In the genomic region with DNA sequence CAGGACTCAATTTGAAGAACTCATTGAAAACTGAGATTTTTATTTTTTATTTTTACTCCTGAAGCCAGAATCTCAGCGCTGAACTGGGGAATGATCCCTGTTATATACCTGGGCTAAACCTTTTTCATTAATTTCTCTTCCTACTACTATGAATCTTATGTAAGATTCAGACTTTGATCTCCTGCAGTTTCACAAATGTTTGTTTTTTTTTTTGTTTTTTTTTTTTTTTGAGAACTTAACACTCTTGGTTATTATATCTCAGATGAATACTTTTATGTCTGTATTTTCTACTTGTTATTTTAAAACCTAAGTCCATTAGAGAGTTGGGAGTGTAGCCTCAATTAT, we compare ENCODE assay signal across 13 cellular contexts.
"Had no signal": no experiment of that assay in that cellular context is flagged by ENCODE, and none has a peak within 500 bp of the region (broad histone marks: within the 10 kb centered on the region; RNA-seq: fewer than 3 reads in every experiment).

No MANE protein-coding gene starts in this region.

- H2AFZ ChIP-seq: parathyroid adenoma had no signal

- DNase-seq: activated CD4-positive, alpha-beta T cell treated with anti-CD3 and anti-CD28 coated beads, Interleukin-2, amount 50 U/mL, for 48 hours; colonic mucosa; effector CD4-positive, alpha-beta T cell; left ventricle myocardium superior; SK-N-SH; stimulated activated CD4-positive, alpha-beta T cell treated with anti-CD3 and anti-CD28 coated beads, Interleukin-15, amount 100 ng/mL, for 24 hours; stimulated activated CD4-positive, alpha-beta T cell treated with anti-CD3 and anti-CD28 coated beads, Interleukin-4, amount 100 ng/mL, for 24 hours; upper lobe of right lung had no signal

- H3K27ac Mint-ChIP-seq: stimulated activated naive CD8-positive, alpha-beta T cell treated with anti-CD3 and anti-CD28 coated beads, Interleukin-15, Interleukin-2, amounts not matched to agents 100 ng/mL and 50 ng/mL, for 24 hours had no signal

- H3K4me1 ChIP-seq: colonic mucosa, gastroesophageal sphincter, parathyroid adenoma, upper lobe of right lung had no signal

- H3K4me3 Mint-ChIP-seq: stimulated activated naive CD8-positive, alpha-beta T cell treated with anti-CD3 and anti-CD28 coated beads, Interleukin-15, Interleukin-2, amounts not matched to agents 100 ng/mL and 50 ng/mL, for 24 hours had no signal

- H3K79me2 ChIP-seq: parathyroid adenoma had no signal

- H3K4me2 ChIP-seq: SK-N-SH had no signal

- ATAC-seq: gastroesophageal sphincter, left ventricle myocardium superior, upper lobe of right lung had no signal

- H3K27me3 ChIP-seq: cardiac muscle cell, colonic mucosa, gastroesophageal sphincter, upper lobe of right lung had no signal

- H3K27me3 Mint-ChIP-seq: stimulated activated naive CD8-positive, alpha-beta T cell treated with anti-CD3 and anti-CD28 coated beads, Interleukin-15, Interleukin-2, amounts not matched to agents 100 ng/mL and 50 ng/mL, for 24 hours had no signal

- H3K27ac ChIP-seq: colonic mucosa, epithelial cell of prostate, gastroesophageal sphincter, parathyroid adenoma, upper lobe of right lung had no signal

- H3K9me3 ChIP-seq: colonic mucosa, SK-N-SH, upper lobe of right lung had no signal

- H3K4me3 ChIP-seq: cardiac muscle cell, colonic mucosa, gastroesophageal sphincter, upper lobe of right lung had no signal

- H3K9ac ChIP-seq: parathyroid adenoma, SK-N-SH had no signal

- H3K9me3 Mint-ChIP-seq: stimulated activated naive CD8-positive, alpha-beta T cell treated with anti-CD3 and anti-CD28 coated beads, Interleukin-15, Interleukin-2, amounts not matched to agents 100 ng/mL and 50 ng/mL, for 24 hours had no signal

- H3K36me3 ChIP-seq: cardiac muscle cell, colonic mucosa, gastroesophageal sphincter, upper lobe of right lung had no signal
